In the genomic region with DNA sequence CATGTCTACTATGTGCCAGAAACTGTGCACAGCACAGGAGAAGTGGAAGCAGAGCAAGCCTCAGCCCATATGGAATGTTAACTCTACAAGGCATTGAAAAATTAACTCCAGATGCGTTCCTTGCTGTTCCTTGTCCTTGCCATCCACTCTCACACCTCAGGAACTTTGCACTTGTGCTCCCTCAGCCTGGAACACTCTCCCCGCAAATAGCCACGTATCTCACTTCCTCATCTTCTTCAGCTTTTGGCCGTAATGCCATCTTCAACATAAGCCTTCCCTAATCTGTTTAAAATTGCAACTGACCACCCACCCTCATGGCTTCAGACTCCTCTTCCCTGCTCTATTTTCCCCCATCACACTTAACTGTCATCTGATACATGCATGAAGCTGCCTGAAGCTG, we compare ENCODE assay signal across 24 cellular contexts.
DNase-seq lines count a peak whose midpoint lies in the region; ATAC-seq, FAIRE-seq and TF ChIP-seq lines count a peak whose summit lies in the region.
"Had no signal": no experiment of that assay in that cellular context is flagged by ENCODE, and none has a peak within 500 bp of the region (broad histone marks: within the 10 kb centered on the region; RNA-seq: fewer than 3 reads in every experiment).

No MANE protein-coding gene starts in this region.

- DNase-seq in NOMO-1 treated with dmso at 0.1 percent for 144 hours (lab: John Stamatoyannopoulos, UW; ENCODE audit: unreplicated experiment) (peak; percentile 2), NOMO-1 treated with DMSO at 0.1 percent for 48 hours (lab: John Stamatoyannopoulos, UW; ENCODE audit: unreplicated experiment) (no peak), endothelial cell (ENCODE audit: low spot score) (no peak), cerebellum (ENCODE audit: low spot score) (no peak), D721Med (ENCODE audit: insufficient read length, low spot score) (no peak), NCI-H1417 treated with DMSO at 0.1 percent for 48 hours (lab: John Stamatoyannopoulos, UW) (no peak)
- DNase-seq in CD4-positive, alpha-beta T cell, result no peak
- DNase-seq: DMS 273 treated with DMSO at 0.1 percent for 48 hours; DMS79 treated with DMSO at 0.1 percent for 48 hours; Karpas-422; NCI-H1048; NCI-H1436 treated with DMSO at 0.1 percent for 48 hours; NCI-H1930; NCI-H510A; NK-92 treated with Interleukin-12 subunit alpha and Interleukin-12 subunit beta, amount 100 ng/mL, for 24 hours; OCI-M1; Right ventricle myocardium superior; T-helper 2 cell had no signal

- peak overlapping the region; percentile 39 for H3K4me3 Mint-ChIP-seq in endothelial cell (ENCODE audit: unreplicated experiment)
- H3K4me3 Mint-ChIP-seq in CD4-positive, alpha-beta T cell, result no peak overlapping the region
- H3K4me3 Mint-ChIP-seq: CD14-positive monocyte, GM23338, IgD-negative memory B cell had no signal

- peak overlapping the region; percentile 18; the same call in 1 of the 2 replicates for H3K4me2 ChIP-seq in OCI-LY3 (ENCODE audit: low read length)
- H3K4me2 ChIP-seq: GM23338 had no signal

- intact Hi-C loops in CD4-positive, alpha-beta T cell (cut with DNase I, micrococcal nuclease), result no loop called here

- no peak overlapping the region for H3K27ac Mint-ChIP-seq in endothelial cell (ENCODE audit: unreplicated experiment)
- H3K27ac Mint-ChIP-seq in CD4-positive, alpha-beta T cell, result no peak overlapping the region
- H3K27ac Mint-ChIP-seq: CD14-positive monocyte, GM23338, IgD-negative memory B cell had no signal

- TF ChIP-seq CTCF in OCI-LY3 (IDR thresholded peaks at IDR 0.05; ENCODE audit: low read depth, low read length) (no peak), endothelial cell (IDR thresholded peaks at IDR 0.05; ENCODE audit: unreplicated experiment) (no peak), D721Med (IDR thresholded peaks at IDR 0.05; ENCODE audit: insufficient read depth, missing control alignments) (no peak)
- TF ChIP-seq CTCF in CD4-positive, alpha-beta T cell (IDR thresholded peaks at IDR 0.05), result no peak

- H3K79me2 ChIP-seq in OCI-LY3 (ENCODE audit: low read length), result no peaks in the 10 kb centered on the region

- POLR2A ChIA-PET in CD4-positive, alpha-beta T cell (lab: Charles Lee), result no interaction called here

- no peak for ATAC-seq in CD4-positive, alpha-beta T cell (ENCODE audit: poor library complexity)
- ATAC-seq: GM23338 had no signal

- CTCF ChIA-PET in CD4-positive, alpha-beta T cell (lab: Charles Lee), result no interaction called here

- peaks cover 22% of the 10 kb centered on the region for H3K36me3 ChIP-seq in OCI-LY3 (replicated peaks; ENCODE audit: low read depth, low read length)
- H3K36me3 ChIP-seq: HAP-1 had no signal

- H3K9me3 Mint-ChIP-seq in endothelial cell (ENCODE audit: unreplicated experiment), result no peaks in the 10 kb centered on the region
- H3K9me3 Mint-ChIP-seq in CD4-positive, alpha-beta T cell, result no peaks in the 10 kb centered on the region
- H3K9me3 Mint-ChIP-seq: CD14-positive monocyte, GM23338, IgD-negative memory B cell had no signal

- no peaks in the 10 kb centered on the region for H4K20me1 ChIP-seq in OCI-LY3 (ENCODE audit: insufficient read depth, low read length)

- H3K27ac ChIP-seq in OCI-LY3 (ENCODE audit: low read length), result no peak overlapping the region
- no peak overlapping the region for H3K27ac ChIP-seq in CD4-positive, alpha-beta T cell (ENCODE audit: low read depth, low read length)

- peaks cover 16% of the 10 kb centered on the region for H3K36me3 Mint-ChIP-seq in endothelial cell (ENCODE audit: low read depth, unreplicated experiment)
- H3K36me3 Mint-ChIP-seq in CD4-positive, alpha-beta T cell (ENCODE audit: low read depth), result no peaks in the 10 kb centered on the region
- H3K36me3 Mint-ChIP-seq: CD14-positive monocyte, IgD-negative memory B cell had no signal

- no peak overlapping the region for H2AFZ ChIP-seq in OCI-LY3 (ENCODE audit: low read depth, low read length)
- H2AFZ ChIP-seq: GM23338 had no signal

- no peak for FAIRE-seq in D721Med (lab: Jason Lieb, UNC)
- FAIRE-seq: GM12892 had no signal

- peaks cover 6% of the 10 kb centered on the region for H3K4me1 Mint-ChIP-seq in endothelial cell (ENCODE audit: unreplicated experiment)
- no peaks in the 10 kb centered on the region for H3K4me1 Mint-ChIP-seq in CD4-positive, alpha-beta T cell (ENCODE audit: low read depth)
- H3K4me1 Mint-ChIP-seq: IgD-negative memory B cell had no signal

- no peaks in the 10 kb centered on the region for H3K9me3 ChIP-seq in OCI-LY3 (ENCODE audit: insufficient read depth, low read length)
- H3K9me3 ChIP-seq in CD4-positive, alpha-beta T cell (ENCODE audit: control insufficient read depth, low read length), result no peaks in the 10 kb centered on the region
- H3K9me3 ChIP-seq: HAP-1 had no signal

- H3K4me1 ChIP-seq in OCI-LY3 (ENCODE audit: low read length), result peaks cover 56% of the 10 kb centered on the region

- H3K9ac ChIP-seq in OCI-LY3 (ENCODE audit: low read length), result no peak overlapping the region

- H3K27me3 ChIP-seq in OCI-LY3 (ENCODE audit: low read depth, low read length), result no peaks in the 10 kb centered on the region
- H3K27me3 ChIP-seq in CD4-positive, alpha-beta T cell (ENCODE audit: control insufficient read depth, insufficient read depth, low read length), result no peaks in the 10 kb centered on the region

- no peak overlapping the region for H3K4me3 ChIP-seq in OCI-LY3 (ENCODE audit: low read length)
- H3K4me3 ChIP-seq: GM23338, HAP-1 had no signal

- H3K27me3 Mint-ChIP-seq in endothelial cell (ENCODE audit: unreplicated experiment), result peaks cover 1% of the 10 kb centered on the region
- H3K27me3 Mint-ChIP-seq in CD4-positive, alpha-beta T cell, result peaks cover 4% of the 10 kb centered on the region
